In the genomic region with DNA sequence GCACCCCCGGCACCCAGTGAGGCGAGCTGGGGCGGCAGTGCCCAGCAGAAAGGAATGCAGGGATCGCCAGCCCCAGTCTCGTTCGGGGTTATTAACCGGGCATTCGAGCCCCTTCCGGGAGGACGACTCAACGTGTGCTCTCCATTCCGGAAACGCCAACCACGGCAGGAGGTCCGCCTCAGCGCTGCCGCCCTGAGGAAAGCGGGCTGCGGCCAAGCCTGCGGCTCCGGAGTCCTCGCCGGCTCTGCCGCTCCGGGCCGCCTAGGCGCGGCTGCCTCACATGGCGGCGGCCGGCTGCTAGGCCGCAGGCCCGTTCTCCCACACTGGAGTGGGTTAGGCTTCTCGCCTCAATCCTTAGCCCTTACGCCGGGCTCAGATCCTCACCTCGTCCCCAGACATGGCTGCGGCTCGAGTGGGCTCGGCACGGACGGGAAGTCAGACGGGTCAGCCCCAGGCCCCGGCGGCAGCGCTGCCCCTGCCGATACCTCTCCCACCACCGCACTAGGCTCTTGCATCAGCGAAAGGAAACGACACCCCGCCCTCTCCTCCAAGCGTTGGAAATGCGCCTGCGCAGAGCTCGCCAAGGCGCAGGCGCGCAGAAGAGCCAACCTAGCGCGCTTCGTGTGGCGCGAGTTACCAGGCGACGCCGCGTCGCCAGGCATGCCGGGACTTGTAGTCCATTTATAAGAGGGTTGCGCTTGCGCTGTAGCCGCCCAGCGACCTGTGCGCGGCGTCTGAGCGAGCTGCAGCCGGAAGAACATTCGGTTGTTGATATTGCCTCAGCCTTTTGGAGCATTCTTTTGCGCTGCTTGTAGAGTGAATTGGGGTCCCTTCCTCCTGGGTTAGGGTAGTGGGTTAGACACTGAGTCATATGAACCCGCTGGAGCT, we compare ENCODE assay signal across 8 cellular contexts. TPM values are rescaled to one million over a fixed set of nuclear protein-coding genes. Genes with fewer than 3 reads are reported as not detected.
DNase-seq lines count a peak whose midpoint lies in the region; ATAC-seq and TF ChIP-seq lines count a peak whose summit lies in the region.

A gene with protein sequence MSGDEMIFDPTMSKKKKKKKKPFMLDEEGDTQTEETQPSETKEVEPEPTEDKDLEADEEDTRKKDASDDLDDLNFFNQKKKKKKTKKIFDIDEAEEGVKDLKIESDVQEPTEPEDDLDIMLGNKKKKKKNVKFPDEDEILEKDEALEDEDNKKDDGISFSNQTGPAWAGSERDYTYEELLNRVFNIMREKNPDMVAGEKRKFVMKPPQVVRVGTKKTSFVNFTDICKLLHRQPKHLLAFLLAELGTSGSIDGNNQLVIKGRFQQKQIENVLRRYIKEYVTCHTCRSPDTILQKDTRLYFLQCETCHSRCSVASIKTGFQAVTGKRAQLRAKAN (minus strand): TSS at position 532 of the 888 bp plus-strand sequence. CDS start 133 bp downstream, at position 399.

- peak; percentile 99 for DNase-seq in AG10803 (ENCODE audit: low read depth)
- DNase-seq in NCI-H460 (ENCODE audit: extremely low read depth, low read depth), result peak; percentile 99
- DNase-seq in activated CD4-positive, CD25-positive, alpha-beta regulatory T cell treated with anti-CD3 and anti-CD28 coated beads, Interleukin-2, amount 50 U/mL, for 72 hours, result peak; percentile 93
- DNase-seq in cerebellar nuclear complex (lab: John Stamatoyannopoulos, UW), result peak; percentile 62 to 80
- DNase-seq in islet precursor cell, result peak; percentile 99
- peak; percentile 84 to 91 (median 90) for DNase-seq in stimulated activated CD4-positive, alpha-beta T cell treated with anti-CD3 and anti-CD28 coated beads, Interleukin-12 subunit alpha, Interleukin-12 subunit beta, amount 100 ng/mL, for 48 hours (ENCODE audit: low read depth in 2 of 3, low spot score in 1 of 3)

- ATAC-seq in GM19043 (IDR thresholded peaks at IDR 0.05; ENCODE audit: low read depth, unreplicated experiment) (peak; percentile 91), HG03378 (IDR thresholded peaks at IDR 0.05; ENCODE audit: unreplicated experiment) (peak; percentile 89)

- no peak for TF ChIP-seq CTCF in AG10803 (conservative IDR thresholded peaks at IDR 0.05; ENCODE audit: low read length)

- peak within 1 kb of the TSS; percentile 93 for H3K4me3 ChIP-seq in AG10803 (ENCODE audit: low read length)

RNA-seq across cellular contexts. Expression of the gene that starts here (rescaled TPM):
- 257 and 265 TPM in 2 replicates for total RNA-seq in NCI-H460 (2014; rRNA removed; shearing (Covaris generic))
- 109 and 111 TPM in 2 replicates for polyA plus RNA-seq in NCI-H460 (2014; cell fraction: nucleus; rRNA removed)

Comparison
In these comparisons a context has a peak if more than half of its experiments do, and no peak if none do; other contexts are left out.
1. Peak in every context shown above with its lines: DNase-seq, ATAC-seq and H3K4me3 ChIP-seq.